Comparison of ENCODE assay signal across 1 cellular context in the genomic region with DNA sequence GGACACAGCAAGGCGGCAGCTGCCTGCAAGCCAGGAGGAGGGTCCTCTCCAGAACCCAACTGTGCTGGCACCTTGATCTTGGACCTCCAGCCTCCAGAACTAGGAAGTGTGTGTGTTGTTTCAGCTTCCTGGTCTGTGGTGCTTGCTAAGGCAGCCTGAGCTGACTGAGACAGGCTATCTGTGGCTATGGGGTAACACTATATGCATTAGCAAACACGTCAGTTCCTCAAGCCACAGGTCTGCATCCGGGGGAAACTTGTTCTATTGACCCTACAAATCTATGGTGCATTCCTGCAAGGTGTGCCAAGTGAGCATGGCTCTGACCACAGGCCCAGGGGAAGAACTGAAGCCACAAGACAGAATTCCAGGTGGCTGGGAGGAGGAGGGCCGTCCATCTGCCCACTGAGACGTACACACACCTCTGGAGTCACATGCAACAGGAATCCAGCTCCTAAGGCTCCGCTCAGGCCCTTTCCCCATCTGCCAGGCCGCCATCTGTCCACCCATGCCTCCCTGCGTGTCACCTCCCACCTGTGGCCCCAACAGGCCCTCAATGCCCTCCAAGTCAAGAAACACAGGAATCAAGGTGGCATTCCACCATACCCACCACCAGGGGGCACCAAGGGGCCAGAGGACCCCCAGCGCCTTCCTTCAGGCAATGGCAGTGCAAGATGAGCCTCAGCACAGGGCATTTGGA.
TF ChIP-seq lines count a peak whose summit lies in the region.

No MANE protein-coding gene starts in this region.

TF ChIP-seq in K562, 482 proteins besides CTCF, POLR2A, EP300 and RAD21 (continued from another document and continues in another):
- TF ChIP-seq, protein P1, sequence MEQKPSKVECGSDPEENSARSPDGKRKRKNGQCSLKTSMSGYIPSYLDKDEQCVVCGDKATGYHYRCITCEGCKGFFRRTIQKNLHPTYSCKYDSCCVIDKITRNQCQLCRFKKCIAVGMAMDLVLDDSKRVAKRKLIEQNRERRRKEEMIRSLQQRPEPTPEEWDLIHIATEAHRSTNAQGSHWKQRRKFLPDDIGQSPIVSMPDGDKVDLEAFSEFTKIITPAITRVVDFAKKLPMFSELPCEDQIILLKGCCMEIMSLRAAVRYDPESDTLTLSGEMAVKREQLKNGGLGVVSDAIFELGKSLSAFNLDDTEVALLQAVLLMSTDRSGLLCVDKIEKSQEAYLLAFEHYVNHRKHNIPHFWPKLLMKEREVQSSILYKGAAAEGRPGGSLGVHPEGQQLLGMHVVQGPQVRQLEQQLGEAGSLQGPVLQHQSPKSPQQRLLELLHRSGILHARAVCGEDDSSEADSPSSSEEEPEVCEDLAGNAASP (IDR thresholded peaks at IDR 0.05) = no peak
- TF ChIP-seq ZFX (CRISPR knock-in tag; IDR thresholded peaks at IDR 0.05) (no peak), NR1H2 (CRISPR knock-in tag; IDR thresholded peaks at IDR 0.05) (no peak), ZNF146 (CRISPR knock-in tag; IDR thresholded peaks at IDR 0.05; ENCODE audit: unreplicated experiment) (no peak), EHMT2 (IDR thresholded peaks at IDR 0.05) (no peak), POLR3A (IDR thresholded peaks at IDR 0.05; ENCODE audit: borderline replicate concordance, extremely low read depth, insufficient read depth, insufficient read length) (no peak), FIP1L1 (IDR thresholded peaks at IDR 0.05; ENCODE audit: low read depth, low read length, poor library complexity, severe bottlenecking) (no peak), FOSL1 (tag; conservative IDR thresholded peaks at IDR 0.05) (no peak), RBFOX2 (IDR thresholded peaks at IDR 0.05; ENCODE audit: low read depth, low read length) (no peak), SETDB1 (IDR thresholded peaks at IDR 0.05; ENCODE audit: low read length) (no peak), ZNF174 (CRISPR knock-in tag; IDR thresholded peaks at IDR 0.05) (no peak), KLF6 (CRISPR knock-in tag; IDR thresholded peaks at IDR 0.05; ENCODE audit: borderline replicate concordance) (no peak), ZNF41 (CRISPR knock-in tag; conservative IDR thresholded peaks at IDR 0.05) (no peak), RB1 (IDR thresholded peaks at IDR 0.05; ENCODE audit: low read depth) (0 out of 2 replicates have a peak, but pooled peaks have one; percentile 42), CC2D1A (IDR thresholded peaks at IDR 0.05) (no peak), NFYB (IDR thresholded peaks at IDR 0.05; ENCODE audit: extremely low read depth, insufficient read length) (no peak), ZSCAN29 (IDR thresholded peaks at IDR 0.05) (no peak), NBN (IDR thresholded peaks at IDR 0.05; ENCODE audit: low read depth) (no peak), XRCC5 (IDR thresholded peaks at IDR 0.05; ENCODE audit: low read depth, low read length) (0 out of 2 replicates have a peak, but pooled peaks have one; percentile 45), ZNF561 (CRISPR knock-in tag; conservative IDR thresholded peaks at IDR 0.05) (no peak), TEAD2 (tag; IDR thresholded peaks at IDR 0.05) (no peak), TEAD1 (CRISPR knock-in tag; IDR thresholded peaks at IDR 0.05) (peak in 1 of 2 experiments; percentile 86; a peak in 2 of 4 replicates), ZNF57 (CRISPR knock-in tag; IDR thresholded peaks at IDR 0.05) (no peak), ELF1 (tag; IDR thresholded peaks at IDR 0.05) (no peak), CREBBP (IDR thresholded peaks at IDR 0.05; ENCODE audit: low read depth, low read length) (no peak), FOXK2 (conservative IDR thresholded peaks at IDR 0.05 in 1 of 2, IDR thresholded peaks at IDR 0.05 in 1 of 2; ENCODE audit: low read depth in 2 of 2) (no peak), FOXA1 (IDR thresholded peaks at IDR 0.05; ENCODE audit: borderline replicate concordance) (no peak), NFXL1 (CRISPR knock-in tag; IDR thresholded peaks at IDR 0.05) (no peak), L3MBTL2 (IDR thresholded peaks at IDR 0.05) (no peak), GABPA (tag; conservative IDR thresholded peaks at IDR 0.05; ENCODE audit: low read depth) (no peak), CHCHD3 (CRISPR knock-in tag; IDR thresholded peaks at IDR 0.05) (no peak), MTA1 (IDR thresholded peaks at IDR 0.05; ENCODE audit: borderline replicate concordance) (no peak), SREBF2 (CRISPR knock-in tag; IDR thresholded peaks at IDR 0.05) (no peak), CSDE1 (IDR thresholded peaks at IDR 0.05) (no peak), SMARCE1 (IDR thresholded peaks at IDR 0.05) (no peak), ZEB2 (IDR thresholded peaks at IDR 0.05) (no peak), ZBTB8A (IDR thresholded peaks at IDR 0.05; ENCODE audit: partially characterized antibody) (no peak), ZNF77 (CRISPR knock-in tag; IDR thresholded peaks at IDR 0.05) (no peak), TARDBP (IDR thresholded peaks at IDR 0.05) (no peak), ZBTB7A (IDR thresholded peaks at IDR 0.05; ENCODE audit: borderline replicate concordance, control insufficient read depth, low read depth, low read length) (peak; percentile 54; the same call in 1 of the 2 replicates), HNRNPH1 (optimal IDR thresholded peaks at IDR 0.05; ENCODE audit: low read depth, low read length) (no peak), CCNT2 (IDR thresholded peaks at IDR 0.05; ENCODE audit: borderline replicate concordance, extremely low read depth, insufficient read length, low read depth, low read length) (no peak), ZNF134 (CRISPR knock-in tag; conservative IDR thresholded peaks at IDR 0.05) (no peak), POLR2H (tag; IDR thresholded peaks at IDR 0.05; ENCODE audit: low read depth) (no peak), RBM39 (optimal IDR thresholded peaks at IDR 0.05; ENCODE audit: low read depth, low read length) (no peak), FOXJ2 (tag; IDR thresholded peaks at IDR 0.05) (no peak), BHLHE40 (IDR thresholded peaks at IDR 0.05; ENCODE audit: low read length) (0 out of 2 replicates have a peak, but pooled peaks have one; percentile 15), ERF (CRISPR knock-in tag; IDR thresholded peaks at IDR 0.05) (no peak)
- TF ChIP-seq, protein P2, sequence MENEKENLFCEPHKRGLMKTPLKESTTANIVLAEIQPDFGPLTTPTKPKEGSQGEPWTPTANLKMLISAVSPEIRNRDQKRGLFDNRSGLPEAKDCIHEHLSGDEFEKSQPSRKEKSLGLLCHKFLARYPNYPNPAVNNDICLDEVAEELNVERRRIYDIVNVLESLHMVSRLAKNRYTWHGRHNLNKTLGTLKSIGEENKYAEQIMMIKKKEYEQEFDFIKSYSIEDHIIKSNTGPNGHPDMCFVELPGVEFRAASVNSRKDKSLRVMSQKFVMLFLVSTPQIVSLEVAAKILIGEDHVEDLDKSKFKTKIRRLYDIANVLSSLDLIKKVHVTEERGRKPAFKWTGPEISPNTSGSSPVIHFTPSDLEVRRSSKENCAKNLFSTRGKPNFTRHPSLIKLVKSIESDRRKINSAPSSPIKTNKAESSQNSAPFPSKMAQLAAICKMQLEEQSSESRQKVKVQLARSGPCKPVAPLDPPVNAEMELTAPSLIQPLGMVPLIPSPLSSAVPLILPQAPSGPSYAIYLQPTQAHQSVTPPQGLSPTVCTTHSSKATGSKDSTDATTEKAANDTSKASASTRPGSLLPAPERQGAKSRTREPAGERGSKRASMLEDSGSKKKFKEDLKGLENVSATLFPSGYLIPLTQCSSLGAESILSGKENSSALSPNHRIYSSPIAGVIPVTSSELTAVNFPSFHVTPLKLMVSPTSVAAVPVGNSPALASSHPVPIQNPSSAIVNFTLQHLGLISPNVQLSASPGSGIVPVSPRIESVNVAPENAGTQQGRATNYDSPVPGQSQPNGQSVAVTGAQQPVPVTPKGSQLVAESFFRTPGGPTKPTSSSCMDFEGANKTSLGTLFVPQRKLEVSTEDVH (IDR thresholded peaks at IDR 0.05; ENCODE audit: low read depth, partially characterized antibody) = no peak
- TF ChIP-seq, protein P3, sequence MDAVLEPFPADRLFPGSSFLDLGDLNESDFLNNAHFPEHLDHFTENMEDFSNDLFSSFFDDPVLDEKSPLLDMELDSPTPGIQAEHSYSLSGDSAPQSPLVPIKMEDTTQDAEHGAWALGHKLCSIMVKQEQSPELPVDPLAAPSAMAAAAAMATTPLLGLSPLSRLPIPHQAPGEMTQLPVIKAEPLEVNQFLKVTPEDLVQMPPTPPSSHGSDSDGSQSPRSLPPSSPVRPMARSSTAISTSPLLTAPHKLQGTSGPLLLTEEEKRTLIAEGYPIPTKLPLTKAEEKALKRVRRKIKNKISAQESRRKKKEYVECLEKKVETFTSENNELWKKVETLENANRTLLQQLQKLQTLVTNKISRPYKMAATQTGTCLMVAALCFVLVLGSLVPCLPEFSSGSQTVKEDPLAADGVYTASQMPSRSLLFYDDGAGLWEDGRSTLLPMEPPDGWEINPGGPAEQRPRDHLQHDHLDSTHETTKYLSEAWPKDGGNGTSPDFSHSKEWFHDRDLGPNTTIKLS (IDR thresholded peaks at IDR 0.05; ENCODE audit: borderline replicate concordance, low read depth) = no peak
- TF ChIP-seq, protein P4, sequence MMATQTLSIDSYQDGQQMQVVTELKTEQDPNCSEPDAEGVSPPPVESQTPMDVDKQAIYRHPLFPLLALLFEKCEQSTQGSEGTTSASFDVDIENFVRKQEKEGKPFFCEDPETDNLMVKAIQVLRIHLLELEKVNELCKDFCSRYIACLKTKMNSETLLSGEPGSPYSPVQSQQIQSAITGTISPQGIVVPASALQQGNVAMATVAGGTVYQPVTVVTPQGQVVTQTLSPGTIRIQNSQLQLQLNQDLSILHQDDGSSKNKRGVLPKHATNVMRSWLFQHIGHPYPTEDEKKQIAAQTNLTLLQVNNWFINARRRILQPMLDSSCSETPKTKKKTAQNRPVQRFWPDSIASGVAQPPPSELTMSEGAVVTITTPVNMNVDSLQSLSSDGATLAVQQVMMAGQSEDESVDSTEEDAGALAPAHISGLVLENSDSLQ (IDR thresholded peaks at IDR 0.05) = no peak
- TF ChIP-seq, protein P5, sequence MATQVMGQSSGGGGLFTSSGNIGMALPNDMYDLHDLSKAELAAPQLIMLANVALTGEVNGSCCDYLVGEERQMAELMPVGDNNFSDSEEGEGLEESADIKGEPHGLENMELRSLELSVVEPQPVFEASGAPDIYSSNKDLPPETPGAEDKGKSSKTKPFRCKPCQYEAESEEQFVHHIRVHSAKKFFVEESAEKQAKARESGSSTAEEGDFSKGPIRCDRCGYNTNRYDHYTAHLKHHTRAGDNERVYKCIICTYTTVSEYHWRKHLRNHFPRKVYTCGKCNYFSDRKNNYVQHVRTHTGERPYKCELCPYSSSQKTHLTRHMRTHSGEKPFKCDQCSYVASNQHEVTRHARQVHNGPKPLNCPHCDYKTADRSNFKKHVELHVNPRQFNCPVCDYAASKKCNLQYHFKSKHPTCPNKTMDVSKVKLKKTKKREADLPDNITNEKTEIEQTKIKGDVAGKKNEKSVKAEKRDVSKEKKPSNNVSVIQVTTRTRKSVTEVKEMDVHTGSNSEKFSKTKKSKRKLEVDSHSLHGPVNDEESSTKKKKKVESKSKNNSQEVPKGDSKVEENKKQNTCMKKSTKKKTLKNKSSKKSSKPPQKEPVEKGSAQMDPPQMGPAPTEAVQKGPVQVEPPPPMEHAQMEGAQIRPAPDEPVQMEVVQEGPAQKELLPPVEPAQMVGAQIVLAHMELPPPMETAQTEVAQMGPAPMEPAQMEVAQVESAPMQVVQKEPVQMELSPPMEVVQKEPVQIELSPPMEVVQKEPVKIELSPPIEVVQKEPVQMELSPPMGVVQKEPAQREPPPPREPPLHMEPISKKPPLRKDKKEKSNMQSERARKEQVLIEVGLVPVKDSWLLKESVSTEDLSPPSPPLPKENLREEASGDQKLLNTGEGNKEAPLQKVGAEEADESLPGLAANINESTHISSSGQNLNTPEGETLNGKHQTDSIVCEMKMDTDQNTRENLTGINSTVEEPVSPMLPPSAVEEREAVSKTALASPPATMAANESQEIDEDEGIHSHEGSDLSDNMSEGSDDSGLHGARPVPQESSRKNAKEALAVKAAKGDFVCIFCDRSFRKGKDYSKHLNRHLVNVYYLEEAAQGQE (CRISPR knock-in tag; IDR thresholded peaks at IDR 0.05; ENCODE audit: low read depth) = no peak
- TF ChIP-seq, protein P6, sequence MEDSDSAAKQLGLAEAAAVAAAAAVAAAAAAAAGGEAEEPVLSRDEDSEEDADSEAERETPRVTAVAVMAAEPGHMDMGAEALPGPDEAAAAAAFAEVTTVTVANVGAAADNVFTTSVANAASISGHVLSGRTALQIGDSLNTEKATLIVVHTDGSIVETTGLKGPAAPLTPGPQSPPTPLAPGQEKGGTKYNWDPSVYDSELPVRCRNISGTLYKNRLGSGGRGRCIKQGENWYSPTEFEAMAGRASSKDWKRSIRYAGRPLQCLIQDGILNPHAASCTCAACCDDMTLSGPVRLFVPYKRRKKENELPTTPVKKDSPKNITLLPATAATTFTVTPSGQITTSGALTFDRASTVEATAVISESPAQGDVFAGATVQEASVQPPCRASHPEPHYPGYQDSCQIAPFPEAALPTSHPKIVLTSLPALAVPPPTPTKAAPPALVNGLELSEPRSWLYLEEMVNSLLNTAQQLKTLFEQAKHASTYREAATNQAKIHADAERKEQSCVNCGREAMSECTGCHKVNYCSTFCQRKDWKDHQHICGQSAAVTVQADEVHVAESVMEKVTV (CRISPR knock-in tag; IDR thresholded peaks at IDR 0.05) = peak; percentile 74
- TF ChIP-seq, protein P7, sequence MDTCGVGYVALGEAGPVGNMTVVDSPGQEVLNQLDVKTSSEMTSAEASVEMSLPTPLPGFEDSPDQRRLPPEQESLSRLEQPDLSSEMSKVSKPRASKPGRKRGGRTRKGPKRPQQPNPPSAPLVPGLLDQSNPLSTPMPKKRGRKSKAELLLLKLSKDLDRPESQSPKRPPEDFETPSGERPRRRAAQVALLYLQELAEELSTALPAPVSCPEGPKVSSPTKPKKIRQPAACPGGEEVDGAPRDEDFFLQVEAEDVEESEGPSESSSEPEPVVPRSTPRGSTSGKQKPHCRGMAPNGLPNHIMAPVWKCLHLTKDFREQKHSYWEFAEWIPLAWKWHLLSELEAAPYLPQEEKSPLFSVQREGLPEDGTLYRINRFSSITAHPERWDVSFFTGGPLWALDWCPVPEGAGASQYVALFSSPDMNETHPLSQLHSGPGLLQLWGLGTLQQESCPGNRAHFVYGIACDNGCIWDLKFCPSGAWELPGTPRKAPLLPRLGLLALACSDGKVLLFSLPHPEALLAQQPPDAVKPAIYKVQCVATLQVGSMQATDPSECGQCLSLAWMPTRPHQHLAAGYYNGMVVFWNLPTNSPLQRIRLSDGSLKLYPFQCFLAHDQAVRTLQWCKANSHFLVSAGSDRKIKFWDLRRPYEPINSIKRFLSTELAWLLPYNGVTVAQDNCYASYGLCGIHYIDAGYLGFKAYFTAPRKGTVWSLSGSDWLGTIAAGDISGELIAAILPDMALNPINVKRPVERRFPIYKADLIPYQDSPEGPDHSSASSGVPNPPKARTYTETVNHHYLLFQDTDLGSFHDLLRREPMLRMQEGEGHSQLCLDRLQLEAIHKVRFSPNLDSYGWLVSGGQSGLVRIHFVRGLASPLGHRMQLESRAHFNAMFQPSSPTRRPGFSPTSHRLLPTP (IDR thresholded peaks at IDR 0.05; ENCODE audit: borderline replicate concordance, extremely low read depth, insufficient read length) = no peak
- TF ChIP-seq, protein P8, sequence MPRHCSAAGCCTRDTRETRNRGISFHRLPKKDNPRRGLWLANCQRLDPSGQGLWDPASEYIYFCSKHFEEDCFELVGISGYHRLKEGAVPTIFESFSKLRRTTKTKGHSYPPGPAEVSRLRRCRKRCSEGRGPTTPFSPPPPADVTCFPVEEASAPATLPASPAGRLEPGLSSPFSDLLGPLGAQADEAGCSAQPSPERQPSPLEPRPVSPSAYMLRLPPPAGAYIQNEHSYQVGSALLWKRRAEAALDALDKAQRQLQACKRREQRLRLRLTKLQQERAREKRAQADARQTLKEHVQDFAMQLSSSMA (CRISPR knock-in tag; IDR thresholded peaks at IDR 0.05) = no peak
